ENCODE assay signal across 12 cellular contexts in genomic region chr2:121777699-121778058, GRCh38. TPM values are rescaled to one million over a fixed set of nuclear protein-coding genes. Genes with fewer than 3 reads are reported as not detected.
DNase-seq lines count a peak whose midpoint lies in the region; ATAC-seq and TF ChIP-seq lines count a peak whose summit lies in the region.
"Had no signal": no experiment of that assay in that cellular context is flagged by ENCODE, and none has a peak within 500 bp of the region (broad histone marks: within the 10 kb centered on the region; RNA-seq: fewer than 3 reads in every experiment).

No MANE protein-coding gene starts in this region.

- POLR2A ChIA-PET in AG04450 (lab: Yijun Ruan, JAX), result no interaction called here

- no peaks in the 10 kb centered on the region for H3K27me3 Mint-ChIP-seq in activated T-helper 2 cell treated with anti-CD3 and anti-CD28 coated beads, Interferon-gamma antibody, Interleukin-2, Interleukin-4, amounts not matched to agents 10 μg/mL and 5 μg/mL and 100 μg/mL, durations not matched to agents 14 hours and 24 hours and 36 hours (ENCODE audit: low read depth)
- H3K27me3 Mint-ChIP-seq: naive B cell had no signal

- H3K4me3 ChIP-seq in AG04450 (ENCODE audit: low read depth, low read length) (no peak overlapping the region), fibroblast of pulmonary artery (replicated peaks; ENCODE audit: low read depth, low read length) (no peak overlapping the region)

- no peak overlapping the region for H3K4me3 Mint-ChIP-seq in activated T-helper 2 cell treated with anti-CD3 and anti-CD28 coated beads, Interferon-gamma antibody, Interleukin-2, Interleukin-4, amounts not matched to agents 10 μg/mL and 5 μg/mL and 100 μg/mL, durations not matched to agents 14 hours and 24 hours and 36 hours (ENCODE audit: low read depth)
- H3K4me3 Mint-ChIP-seq: naive B cell had no signal

- H3K9me3 ChIP-seq in AG04450 (ENCODE audit: control insufficient read depth, insufficient read depth, low read length), result no peaks in the 10 kb centered on the region; the same call in 1 of the 2 replicates

- intact Hi-C loops in activated T-helper 2 cell treated with anti-CD3 and anti-CD28 coated beads, Interferon-gamma antibody, Interleukin-2, Interleukin-4, amounts not matched to agents 10 μg/mL and 5 μg/mL and 100 μg/mL, durations not matched to agents 14 hours and 24 hours and 36 hours (cut with micrococcal nuclease), result no loop called here

- no peaks in the 10 kb centered on the region for H3K36me3 Mint-ChIP-seq in activated T-helper 2 cell treated with anti-CD3 and anti-CD28 coated beads, Interferon-gamma antibody, Interleukin-2, Interleukin-4, amounts not matched to agents 10 μg/mL and 5 μg/mL and 100 μg/mL, durations not matched to agents 14 hours and 24 hours and 36 hours (ENCODE audit: low read depth)
- H3K36me3 Mint-ChIP-seq: naive B cell had no signal

- CTCF ChIA-PET in AG04450 (lab: Charles Lee), result interaction anchor here (1.7 kb wide), 1 partner anchor 34 kb away, joined by 3 read pairs; no protein-coding TSS in a partner anchor

- TF ChIP-seq CTCF in AG04450 (IDR thresholded peaks at IDR 0.05; ENCODE audit: low read depth, low read length) (no peak), fibroblast of pulmonary artery (IDR thresholded peaks at IDR 0.05; ENCODE audit: low read length, missing control alignments) (no peak)

- ATAC-seq in SK-N-SH treated with all-trans-retinoic acid at 6 μM for 48 hours (no peak), GM21360 (IDR thresholded peaks at IDR 0.05; ENCODE audit: unreplicated experiment) (no peak), HG03159 (IDR thresholded peaks at IDR 0.05; ENCODE audit: unreplicated experiment) (no peak)

- H3K27ac ChIP-seq in AG04450 (ENCODE audit: low read depth, low read length), result no peak overlapping the region

- H3K4me1 Mint-ChIP-seq in activated T-helper 2 cell treated with anti-CD3 and anti-CD28 coated beads, Interferon-gamma antibody, Interleukin-2, Interleukin-4, amounts not matched to agents 10 μg/mL and 5 μg/mL and 100 μg/mL, durations not matched to agents 14 hours and 24 hours and 36 hours (ENCODE audit: low read depth), result no peaks in the 10 kb centered on the region
- H3K4me1 Mint-ChIP-seq: naive B cell had no signal

- H3K9me3 Mint-ChIP-seq in activated T-helper 2 cell treated with anti-CD3 and anti-CD28 coated beads, Interferon-gamma antibody, Interleukin-2, Interleukin-4, amounts not matched to agents 10 μg/mL and 5 μg/mL and 100 μg/mL, durations not matched to agents 14 hours and 24 hours and 36 hours, result no peaks in the 10 kb centered on the region

- peak; percentile 26 for DNase-seq in AG04450 (ENCODE audit: low read depth, low spot score)
- peak; percentile 53 for DNase-seq in HT-29 (ENCODE audit: low spot score)
- peak; percentile 69 for DNase-seq in fibroblast of pulmonary artery (ENCODE audit: low read depth)
- no peak for DNase-seq in stimulated activated CD4-positive, alpha-beta T cell treated with anti-CD3 and anti-CD28 coated beads, Interleukin-2, amount 100 ng/mL, for 24 hours
- no peak for DNase-seq in activated T-helper 2 cell treated with anti-CD3 and anti-CD28 coated beads, Interferon-gamma antibody, Interleukin-2, Interleukin-4, amounts not matched to agents 10 μg/mL and 5 μg/mL and 100 μg/mL, durations not matched to agents 14 hours and 24 hours and 36 hours (ENCODE audit: low spot score)
- DNase-seq: amniotic stem cell; naive B cell; NCI-H1436 treated with DMSO at 0.1 percent for 48 hours; stimulated activated CD4-positive, alpha-beta T cell treated with anti-CD3 and anti-CD28 coated beads, Interleukin-4, amount 100 ng/mL, for 1 hour had no signal

- no peak overlapping the region for H3K27ac Mint-ChIP-seq in activated T-helper 2 cell treated with anti-CD3 and anti-CD28 coated beads, Interferon-gamma antibody, Interleukin-2, Interleukin-4, amounts not matched to agents 10 μg/mL and 5 μg/mL and 100 μg/mL, durations not matched to agents 14 hours and 24 hours and 36 hours

- H3K27me3 ChIP-seq in AG04450 (ENCODE audit: control insufficient read depth, insufficient read depth, low read length), result peaks cover 9% of the 10 kb centered on the region

TF ChIP-seq in SK-N-SH treated with all-trans-retinoic acid at 6 μM for 48 hours, 23 proteins besides CTCF, POLR2A, EP300 and RAD21:
- TF ChIP-seq SNAI2 (CRISPR knock-in tag; IDR thresholded peaks at IDR 0.05), result no peak
- TF ChIP-seq ISL1 (CRISPR knock-in tag; IDR thresholded peaks at IDR 0.05), result 0 out of 2 replicates have a peak, but pooled peaks have one; percentile 9
- no peak for TF ChIP-seq TSHZ2 (CRISPR knock-in tag; IDR thresholded peaks at IDR 0.05)
- TF ChIP-seq ESRRG (CRISPR knock-in tag; IDR thresholded peaks at IDR 0.05), result no peak

RNA-seq across cellular contexts. Expression of gene TSN, which starts 22.2 kb away (rescaled TPM):
- 61.0 and 77.3 TPM in 2 replicates for polyA plus RNA-seq in AG04450 (2011; rRNA removed)
- 29.9 and 38.2 TPM in 2 replicates for polyA minus RNA-seq in AG04450 (2011; rRNA and poly(A)+ RNA removed)
- total RNA-seq in HT-29 (2014; rRNA removed; shearing (Covaris generic)), result 31.6 and 43.8 TPM in 2 replicates
- total RNA-seq in activated T-helper 2 cell treated with anti-CD3 and anti-CD28 coated beads, Interferon-gamma antibody, Interleukin-2, Interleukin-4, amounts not matched to agents 10 μg/mL and 5 μg/mL and 100 μg/mL, durations not matched to agents 14 hours and 24 hours and 36 hours, result 67.6 and 72.5 TPM in 2 replicates

RNA-seq across cellular contexts. Expression of gene NIFK, which starts 41.0 kb away (rescaled TPM):
- polyA plus RNA-seq in AG04450 (2011; rRNA removed), result 34.1 and 52.8 TPM in 2 replicates
- 12.0 and 15.0 TPM in 2 replicates for polyA minus RNA-seq in AG04450 (2011; rRNA and poly(A)+ RNA removed)
- total RNA-seq in HT-29 (2014; rRNA removed; shearing (Covaris generic)), result 25.9 and 28.4 TPM in 2 replicates
- total RNA-seq in activated T-helper 2 cell treated with anti-CD3 and anti-CD28 coated beads, Interferon-gamma antibody, Interleukin-2, Interleukin-4, amounts not matched to agents 10 μg/mL and 5 μg/mL and 100 μg/mL, durations not matched to agents 14 hours and 24 hours and 36 hours, result 117 and 125 TPM in 2 replicates

Comparison
In these comparisons a context has a peak if more than half of its experiments do, and no peak if none do; other contexts are left out.
1. DNase-seq: peak in AG04450 (single experiment), HT-29 (single experiment) and fibroblast of pulmonary artery (single experiment); none in stimulated activated CD4-positive, alpha-beta T cell treated with anti-CD3 and anti-CD28 coated beads, Interleukin-2, amount 100 ng/mL, for 24 hours (0 of 2) and activated T-helper 2 cell treated with anti-CD3 and anti-CD28 coated beads, Interferon-gamma antibody, Interleukin-2, Interleukin-4, amounts not matched to agents 10 μg/mL and 5 μg/mL and 100 μg/mL, durations not matched to agents 14 hours and 24 hours and 36 hours (single experiment).